Comparison of ENCODE assay signal across 16 cellular contexts in genomic region chr7:100983451-100984187, GRCh38. TPM values are rescaled to one million over a fixed set of nuclear protein-coding genes. Genes with fewer than 3 reads are reported as not detected.
A peak's percentile ranks its signal among the peaks of the same experiment; 100 is the strongest.
DNase-seq lines count a peak whose midpoint lies in the region; ATAC-seq and TF ChIP-seq lines count a peak whose summit lies in the region.
"Had no signal": no experiment of that assay in that cellular context is flagged by ENCODE, and none has a peak within 500 bp of the region (broad histone marks: within the 10 kb centered on the region; RNA-seq: fewer than 3 reads in every experiment).

No MANE protein-coding gene starts in this region.

- in situ Hi-C loops in GM13976 (cut with MboI; ENCODE audit: low sequenced_read_pairs, unreplicated experiment): no loop called here

- peak overlapping the region; percentile 13 for H3K27ac Mint-ChIP-seq in chondrocyte (ENCODE audit: unreplicated experiment)
- H3K27ac Mint-ChIP-seq: activated naive CD4-positive, alpha-beta T cell treated with anti-CD3 and anti-CD28 coated beads for 36 hours; dendritic cell treated with granulocyte-macrophage colony-stimulating factor and Interleukin-4, amounts not matched to agents 40 ng/mL and 50 ng/mL, for 4 days; T-cell had no signal

- WGBS in lung, 2 donors: 54 to 73% methylated on average over 8 of the region's 8 CpGs

- TF ChIP-seq CTCF in chondrocyte (IDR thresholded peaks at IDR 0.05) (no peak), lung (IDR thresholded peaks at IDR 0.05; ENCODE audit: control extremely low read depth, extremely low read depth) (no peak), GM13976 (IDR thresholded peaks at IDR 0.05; ENCODE audit: borderline replicate concordance, control extremely low read depth, extremely low read depth, insufficient read depth, missing control alignments) (no peak)

- no peaks in the 10 kb centered on the region for H3K36me3 ChIP-seq in lung (ENCODE audit: control insufficient read depth in 2 of 2, insufficient read depth in 2 of 2, low read length in 2 of 2)
- H3K36me3 ChIP-seq: heart right ventricle, tibial artery had no signal

- no peaks in the 10 kb centered on the region for H3K9me3 ChIP-seq in lung (ENCODE audit: control insufficient read depth in 2 of 2, insufficient read depth in 1 of 2, low read length in 1 of 2)
- H3K9me3 ChIP-seq: heart right ventricle, tibial artery had no signal

- no peak overlapping the region for H3K27ac ChIP-seq in lung (ENCODE audit: low read depth in 1 of 2, low read length in 1 of 2)
- H3K27ac ChIP-seq: heart right ventricle, tibial artery had no signal

- H3K9me3 Mint-ChIP-seq in chondrocyte (ENCODE audit: low read depth): no peaks in the 10 kb centered on the region
- H3K9me3 Mint-ChIP-seq: activated naive CD4-positive, alpha-beta T cell treated with anti-CD3 and anti-CD28 coated beads for 36 hours; dendritic cell treated with granulocyte-macrophage colony-stimulating factor and Interleukin-4, amounts not matched to agents 40 ng/mL and 50 ng/mL, for 4 days; T-cell had no signal

- H3K4me1 Mint-ChIP-seq in chondrocyte (ENCODE audit: low read depth): no peaks in the 10 kb centered on the region
- H3K4me1 Mint-ChIP-seq: T-cell had no signal

- no peaks in the 10 kb centered on the region for H3K36me3 Mint-ChIP-seq in chondrocyte (ENCODE audit: low read depth)
- H3K36me3 Mint-ChIP-seq: T-cell had no signal

- peaks cover 6% of the 10 kb centered on the region for H3K27me3 Mint-ChIP-seq in chondrocyte (ENCODE audit: low read depth)

- ATAC-seq in lung (ENCODE audit: insufficient read depth, low FRiP score) (peak; percentile 75), HG03378 (IDR thresholded peaks at IDR 0.05; ENCODE audit: unreplicated experiment) (no peak), HG03280 (IDR thresholded peaks at IDR 0.05; ENCODE audit: unreplicated experiment) (no peak)
- ATAC-seq: heart right ventricle, T-cell had no signal

- DNase-seq in A172 (ENCODE audit: low spot score) (peak; percentile 90), HS-5 (ENCODE audit: low read depth) (peak; percentile 49), chondrocyte (ENCODE audit: low spot score) (no peak), lung (ENCODE audit: low spot score) (no peak), GM13976 (ENCODE audit: low spot score) (no peak), SHP77 treated with DMSO at 0.1 percent for 48 hours (lab: John Stamatoyannopoulos, UW) (no peak)
- DNase-seq: activated naive CD4-positive, alpha-beta T cell treated with anti-CD3 and anti-CD28 coated beads for 36 hours; DND-41; heart right ventricle; mesendoderm; NCI-H1436 treated with DMSO at 0.1 percent for 48 hours; T-cell; tibial artery had no signal

- H3K4me1 ChIP-seq in lung (ENCODE audit: control insufficient read depth in 2 of 2, insufficient read depth in 2 of 2, low read length in 2 of 2): no peaks in the 10 kb centered on the region
- H3K4me1 ChIP-seq: heart right ventricle, tibial artery had no signal

- H3K27me3 ChIP-seq in lung (ENCODE audit: control insufficient read depth, insufficient read depth): no peaks in the 10 kb centered on the region
- H3K27me3 ChIP-seq: tibial artery had no signal

- no peak overlapping the region for H3K4me3 Mint-ChIP-seq in chondrocyte (ENCODE audit: unreplicated experiment)
- H3K4me3 Mint-ChIP-seq: activated naive CD4-positive, alpha-beta T cell treated with anti-CD3 and anti-CD28 coated beads for 36 hours; dendritic cell treated with granulocyte-macrophage colony-stimulating factor and Interleukin-4, amounts not matched to agents 40 ng/mL and 50 ng/mL, for 4 days; T-cell had no signal

- H3K4me3 ChIP-seq in lung: no peak overlapping the region
- H3K4me3 ChIP-seq: heart right ventricle, tibial artery had no signal

RNA-seq across cellular contexts. Expression of gene MUC12, which starts 14.3 kb away (rescaled TPM):
- not detected in 2 replicates for total RNA-seq in A172 (2014; rRNA removed; shearing (Covaris generic))
- total RNA-seq in chondrocyte: not detected in 3 replicates
- 1 to 10 TPM; 2.0 to 5.5 TPM for total RNA-seq in lung
- polyA plus RNA-seq in lung: 1 to 10 TPM; 1.4 to 3.7 TPM
- total RNA-seq: activated naive CD4-positive, alpha-beta T cell treated with anti-CD3 and anti-CD28 coated beads for 36 hours; heart right ventricle had no signal

RNA-seq across cellular contexts. Expression of gene MUC3A, which starts 34.3 kb away (rescaled TPM):
- total RNA-seq in A172 (2014; rRNA removed; shearing (Covaris generic)): not detected in 2 replicates
- total RNA-seq in chondrocyte (not detected in 3 replicates), lung (1 to 10 TPM; 1.6 to 5.5 TPM)
- 1 to 10 TPM in 1 of 2 donors, under 1 TPM in 1; 0.53 to 1.5 TPM for polyA plus RNA-seq in lung
- total RNA-seq: activated naive CD4-positive, alpha-beta T cell treated with anti-CD3 and anti-CD28 coated beads for 36 hours had no signal

RNA-seq across cellular contexts. Expression of gene MUC17, which starts 36.3 kb away (rescaled TPM):
- not detected in 2 replicates for total RNA-seq in A172 (2014; rRNA removed; shearing (Covaris generic))
- not detected in 3 replicates for total RNA-seq in chondrocyte
- total RNA-seq in lung: not detected
- not detected for polyA plus RNA-seq in lung
- total RNA-seq: activated naive CD4-positive, alpha-beta T cell treated with anti-CD3 and anti-CD28 coated beads for 36 hours; heart right ventricle; T-cell had no signal
- polyA plus RNA-seq: heart right ventricle had no signal

Comparison
In these comparisons a context has a peak if more than half of its experiments do, and no peak if none do; other contexts are left out.
1. DNase-seq: peak in A172 (single experiment) and HS-5 (single experiment); none in chondrocyte (single experiment), lung (single experiment), GM13976 (single experiment) and SHP77 treated with DMSO at 0.1 percent for 48 hours (single experiment).